Comparison of ENCODE assay signal across 8 cellular contexts in genomic region chr7:149497467-149498261, GRCh38. TPM values are rescaled to one million over a fixed set of nuclear protein-coding genes. Genes with fewer than 3 reads are reported as not detected.
A peak's percentile ranks its signal among the peaks of the same experiment; 100 is the strongest.
DNase-seq lines count a peak whose midpoint lies in the region; ATAC-seq and TF ChIP-seq lines count a peak whose summit lies in the region.

Gene ZNF746 (minus strand): TSS chr7:149497809. CDS start chr7:149497536, 273 bp downstream.

- H3K4me1 Mint-ChIP-seq in activated CD4-positive, alpha-beta memory T cell treated with anti-CD3 and anti-CD28 coated beads, Interleukin-2, amount 10 ng/mL, durations not matched to agents 7 days and 5 days, result peaks cover 44% of the 10 kb centered on the region

- H3K36me3 Mint-ChIP-seq in activated CD4-positive, alpha-beta memory T cell treated with anti-CD3 and anti-CD28 coated beads, Interleukin-2, amount 10 ng/mL, durations not matched to agents 7 days and 5 days (ENCODE audit: low read depth), result peaks cover 28% of the 10 kb centered on the region

- H3K9me3 ChIP-seq in BLaER1, result no peaks in the 10 kb centered on the region
- no peaks in the 10 kb centered on the region for H3K9me3 ChIP-seq in ectodermal cell (ENCODE audit: control insufficient read depth, low read length)
- no peaks in the 10 kb centered on the region for H3K9me3 ChIP-seq in lung (ENCODE audit: control insufficient read depth in 2 of 2, insufficient read depth in 1 of 2, low read length in 1 of 2)

- H3K4me3 ChIP-seq in BLaER1 (peak within 1 kb of the TSS; percentile 95), ectodermal cell (ENCODE audit: insufficient read depth, low read depth, low read length) (peak within 1 kb of the TSS; percentile 67), lung (peak within 1 kb of the TSS; percentile 88)

- H4K20me1 ChIP-seq in BLaER1, result peaks cover 32% of the 10 kb centered on the region

- no peaks in the 10 kb centered on the region for H3K27me3 ChIP-seq in BLaER1
- peaks cover 37% of the 10 kb centered on the region for H3K27me3 ChIP-seq in ectodermal cell (ENCODE audit: control insufficient read depth, insufficient read depth, low read length, poor library complexity, severe bottlenecking)
- no peaks in the 10 kb centered on the region for H3K27me3 ChIP-seq in lung (ENCODE audit: control insufficient read depth, insufficient read depth)

- H3K27ac ChIP-seq in BLaER1 (peak within 1 kb of the TSS; percentile 98), ectodermal cell (ENCODE audit: insufficient read depth, low read depth, low read length, poor library complexity, severe bottlenecking) (no peak within 1 kb of the TSS), lung (ENCODE audit: low read depth in 1 of 2, low read length in 1 of 2) (peak within 1 kb of the TSS; percentile 86 to 91)

- H3K9ac ChIP-seq in BLaER1, result peak within 1 kb of the TSS; percentile 99

- H3K4me2 ChIP-seq in BLaER1, result peak within 1 kb of the TSS; percentile 94

- peak within 1 kb of the TSS; percentile 97 for H3K4me3 Mint-ChIP-seq in activated CD4-positive, alpha-beta memory T cell treated with anti-CD3 and anti-CD28 coated beads, Interleukin-2, amount 10 ng/mL, durations not matched to agents 7 days and 5 days

- H3K27me3 Mint-ChIP-seq in activated CD4-positive, alpha-beta memory T cell treated with anti-CD3 and anti-CD28 coated beads, Interleukin-2, amount 10 ng/mL, durations not matched to agents 7 days and 5 days, result peaks cover 4% of the 10 kb centered on the region

- H3K27ac Mint-ChIP-seq in activated CD4-positive, alpha-beta memory T cell treated with anti-CD3 and anti-CD28 coated beads, Interleukin-2, amount 10 ng/mL, durations not matched to agents 7 days and 5 days, result peak within 1 kb of the TSS; percentile 90

- DNase-seq in NCI-H526 (lab: John Stamatoyannopoulos, UW) (peak; percentile 15 to 95), lung (ENCODE audit: low spot score) (peak; percentile 85)
- peak; percentile 87 for DNase-seq in activated CD4-positive, alpha-beta memory T cell treated with anti-CD3 and anti-CD28 coated beads, Interleukin-2, amount 10 ng/mL, durations not matched to agents 7 days and 5 days
- peak; percentile 62 to 84 (median 70) for DNase-seq in stimulated activated CD4-positive, alpha-beta T cell treated with anti-CD3 and anti-CD28 coated beads, TNF-alpha, amount 100 ng/mL, for 24 hours (ENCODE audit: low read depth in 3 of 3)

- ATAC-seq in GM19025 (IDR thresholded peaks at IDR 0.05; ENCODE audit: low read depth, unreplicated experiment) (peak; percentile 94), HG03280 (IDR thresholded peaks at IDR 0.05; ENCODE audit: unreplicated experiment) (peak; percentile 97), lung (ENCODE audit: insufficient read depth, low FRiP score) (peak; percentile 94)

- CTCF ChIA-PET in activated CD4-positive, alpha-beta memory T cell treated with anti-CD3 and anti-CD28 coated beads, Interleukin-2, amount 10 ng/mL, durations not matched to agents 7 days and 5 days (lab: Charles Lee), result interaction anchor here (1.2 kb wide), 2 partner anchors 75 to 213 kb away, joined by 3 read pairs; no protein-coding TSS in a partner anchor

- no peaks in the 10 kb centered on the region for H3K9me3 Mint-ChIP-seq in activated CD4-positive, alpha-beta memory T cell treated with anti-CD3 and anti-CD28 coated beads, Interleukin-2, amount 10 ng/mL, durations not matched to agents 7 days and 5 days

- H3K36me3 ChIP-seq in BLaER1 (peaks cover 29% of the 10 kb centered on the region), ectodermal cell (ENCODE audit: control insufficient read depth, insufficient read depth, low read length) (peaks cover 4% of the 10 kb centered on the region), lung (ENCODE audit: control insufficient read depth in 2 of 2, insufficient read depth in 2 of 2, low read length in 2 of 2) (peaks cover 5 to 14% of the 10 kb centered on the region in 2 donors)

- H3K4me1 ChIP-seq in BLaER1 (peaks cover 23% of the 10 kb centered on the region), ectodermal cell (ENCODE audit: control insufficient read depth, insufficient read depth, low read length) (peaks cover 8% of the 10 kb centered on the region), lung (ENCODE audit: control insufficient read depth in 2 of 2, insufficient read depth in 2 of 2, low read length in 2 of 2) (peaks cover 0 to 5% of the 10 kb centered on the region in 2 donors)

- POLR2A ChIA-PET in activated CD4-positive, alpha-beta memory T cell treated with anti-CD3 and anti-CD28 coated beads, Interleukin-2, amount 10 ng/mL, durations not matched to agents 7 days and 5 days (lab: Charles Lee), result no interaction called here

- WGBS in ectodermal cell, 2 experiments, result 0 to 1% methylated on average over 109 of the region's 109 CpGs
- WGBS in lung, 2 donors, result 0 to 1% methylated on average over 65 to 109 of the region's 109 CpGs

- peak; percentile 57 for TF ChIP-seq CTCF in lung (IDR thresholded peaks at IDR 0.05; ENCODE audit: control extremely low read depth, extremely low read depth)

RNA-seq across cellular contexts. Expression of gene ZNF746, which starts in this region (rescaled TPM):
- total RNA-seq in activated CD4-positive, alpha-beta memory T cell treated with anti-CD3 and anti-CD28 coated beads, Interleukin-2, amount 10 ng/mL, durations not matched to agents 7 days and 5 days, result 10 to 100 TPM; 18.5 to 19.8 TPM
- 20.1 TPM for polyA plus RNA-seq in ectodermal cell (2013, experiment 1 of 4)
- polyA plus RNA-seq in ectodermal cell (2013, experiment 2 of 4), result 18.8 TPM
- polyA plus RNA-seq in ectodermal cell (2013, experiment 3 of 4), result 15.5 TPM
- 18.2 TPM for polyA plus RNA-seq in ectodermal cell (2013, experiment 4 of 4)
- 10 to 100 TPM; 16.4 to 25.1 TPM for total RNA-seq in lung
- 10 to 100 TPM in 1 of 2 donors, 1 to 10 TPM in 1; 8.9 to 17.8 TPM for polyA plus RNA-seq in lung
